Comparison of ENCODE assay signal across 15 cellular contexts in genomic region chr21:32329331-32329730, GRCh38. TPM values are rescaled to one million over a fixed set of nuclear protein-coding genes. Genes with fewer than 3 reads are reported as not detected.
DNase-seq lines count a peak whose midpoint lies in the region; ATAC-seq and TF ChIP-seq lines count a peak whose summit lies in the region.
"Had no signal": no experiment of that assay in that cellular context is flagged by ENCODE, and none has a peak within 500 bp of the region (broad histone marks: within the 10 kb centered on the region; RNA-seq: fewer than 3 reads in every experiment).

No MANE protein-coding gene starts in this region.

- H3K4me1 ChIP-seq in mesodermal cell (ENCODE audit: control insufficient read depth, insufficient read depth, low read length, poor library complexity, severe bottlenecking) (peaks cover 11% of the 10 kb centered on the region), thoracic aorta (ENCODE audit: control insufficient read depth in 1 of 2, low read depth in 2 of 2) (peaks cover 22 to 35% of the 10 kb centered on the region in 2 donors)

- DNase-seq in M059J (ENCODE audit: low read depth) (peak; percentile 35), coronary artery (ENCODE audit: low spot score) (peak; percentile 41), thoracic aorta (ENCODE audit: low spot score) (peak; percentile 31), HuH-7 (ENCODE audit: low spot score) (no peak), ecto neural progenitor cell (ENCODE audit: low spot score) (no peak), GM10266 (ENCODE audit: extremely low spot score) (no peak)
- DNase-seq: H9, KG1, OCI-M1, T-helper 9 cell had no signal

- H3K27ac ChIP-seq in coronary artery: peak overlapping the region; percentile 20 to 27
- peak overlapping the region; percentile 92 for H3K27ac ChIP-seq in mesodermal cell (ENCODE audit: low read depth, low read length, severe bottlenecking)
- peak overlapping the region; percentile 88 for H3K27ac ChIP-seq in thoracic aorta

- H3K36me3 ChIP-seq in mesodermal cell (ENCODE audit: control insufficient read depth, insufficient read depth, low read length) (peaks cover 62% of the 10 kb centered on the region), thoracic aorta (peaks cover 54% of the 10 kb centered on the region)

- ATAC-seq in thoracic aorta (ENCODE audit: insufficient number of reproducible peaks, low FRiP score, low read depth) (peak; percentile 87), HG02623 (IDR thresholded peaks at IDR 0.05; ENCODE audit: unreplicated experiment) (no peak)

- H3K27me3 ChIP-seq in thoracic aorta (replicated peaks; ENCODE audit: insufficient read depth): no peaks in the 10 kb centered on the region

- no peak overlapping the region for H3K4me3 ChIP-seq in coronary artery
- H3K4me3 ChIP-seq in mesodermal cell (ENCODE audit: extremely low read depth, insufficient read depth, low read length, poor library complexity, severe bottlenecking): no peak overlapping the region
- peak overlapping the region; percentile 30 for H3K4me3 ChIP-seq in thoracic aorta

- TF ChIP-seq CTCF in coronary artery (IDR thresholded peaks at IDR 0.05) (no peak), thoracic aorta (IDR thresholded peaks at IDR 0.05) (no peak), GM10266 (IDR thresholded peaks at IDR 0.05; ENCODE audit: control insufficient read depth, insufficient read depth, low read depth, missing control alignments) (no peak)

- peaks cover 4% of the 10 kb centered on the region for H3K9me3 ChIP-seq in mesodermal cell (ENCODE audit: control insufficient read depth, low read length)
- no peaks in the 10 kb centered on the region for H3K9me3 ChIP-seq in thoracic aorta

- WGBS in mesodermal cell (ENCODE audit: insufficient coverage in 2 of 2), 2 experiments: 100% methylated on average over 1 to 2 of the region's 2 CpGs

RNA-seq across cellular contexts. Expression of gene MRAP, which starts 30.7 kb away (rescaled TPM):
- total RNA-seq in M059J (2014; rRNA removed; shearing (Covaris generic)): not detected in 2 replicates
- not detected for polyA plus RNA-seq in mesodermal cell (2013, experiment 1 of 2)
- not detected for polyA plus RNA-seq in mesodermal cell (2013, experiment 2 of 2)
- not detected for total RNA-seq in thoracic aorta
- total RNA-seq: activated CD8-positive, alpha-beta memory T cell treated with anti-CD3 and anti-CD28 coated beads for 36 hours; H9; osteocyte had no signal
- polyA plus RNA-seq: keratinocyte had no signal

RNA-seq across cellular contexts. Expression of gene MIS18A, which starts 50.5 kb away (rescaled TPM):
- total RNA-seq in M059J (2014; rRNA removed; shearing (Covaris generic)): 21.8 and 35.2 TPM in 2 replicates
- 28.1 TPM for polyA plus RNA-seq in mesodermal cell (2013, experiment 1 of 2)
- 31.3 TPM for polyA plus RNA-seq in mesodermal cell (2013, experiment 2 of 2)
- 1 to 10 TPM; 3.7 to 4.6 TPM for total RNA-seq in thoracic aorta

Comparison
In these comparisons a context has a peak if more than half of its experiments do, and no peak if none do; other contexts are left out.
1. DNase-seq: peak in M059J (single experiment), coronary artery (single experiment) and thoracic aorta (single experiment); none in HuH-7 (single experiment), ecto neural progenitor cell (single experiment) and GM10266 (single experiment).
2. H3K27ac ChIP-seq: peak in every context shown above with its lines; median percentile 92 in mesodermal cell; 88 in thoracic aorta; 24 in coronary artery.